Comparison of ENCODE assay signal across 20 cellular contexts in genomic region chrX:39829965-39830364, GRCh38.
"Had no signal": no experiment of that assay in that cellular context is flagged by ENCODE, and none has a peak within 500 bp of the region (broad histone marks: within the 10 kb centered on the region; RNA-seq: fewer than 3 reads in every experiment).

No MANE protein-coding gene starts in this region.

- H3K4me3 Mint-ChIP-seq: immature natural killer cell; naive B cell; nephron; stimulated activated effector memory CD8-positive, alpha-beta T cell treated with anti-CD3 and anti-CD28 coated beads, Interleukin-12 subunit alpha, Interleukin-12 subunit beta, amount 100 ng/mL, for 72 hours had no signal

- H3K36me3 ChIP-seq: colonic mucosa, esophagus squamous epithelium, gastroesophageal sphincter, tibial artery, upper lobe of left lung, uterus had no signal

- H3K27ac Mint-ChIP-seq: immature natural killer cell; stimulated activated effector memory CD8-positive, alpha-beta T cell treated with anti-CD3 and anti-CD28 coated beads, Interleukin-12 subunit alpha, Interleukin-12 subunit beta, amount 100 ng/mL, for 72 hours had no signal

- H3K4me3 ChIP-seq: colonic mucosa, esophagus squamous epithelium, gastroesophageal sphincter, lung, smooth muscle cell, tibial artery, upper lobe of left lung, uterus had no signal

- H3K9me3 ChIP-seq: colonic mucosa, esophagus squamous epithelium, gastroesophageal sphincter, uterus had no signal

- FAIRE-seq: keratinocyte had no signal

- DNase-seq: colonic mucosa; dermis blood vessel endothelial cell; esophagus squamous epithelium; foreskin fibroblast; glutamatergic neuron; immature natural killer cell; mesendoderm; naive B cell; stimulated activated CD4-positive, alpha-beta T cell treated with anti-CD3 and anti-CD28 coated beads, Interleukin-4, amount 100 ng/mL, for 1 hour; stimulated activated CD8-positive, alpha-beta memory T cell treated with anti-CD3 and anti-CD28 coated beads, Interleukin-4, amount 100 ng/mL, for 48 hours; stimulated activated naive CD8-positive, alpha-beta T cell treated with anti-CD3 and anti-CD28 coated beads, Interleukin-15, Interleukin-2, amounts not matched to agents 100 U/mL and 50 U/mL, for 24 hours; tibial artery; upper lobe of left lung; uterus had no signal

- H3K4me1 ChIP-seq: colonic mucosa, esophagus squamous epithelium, tibial artery, upper lobe of left lung, uterus had no signal

- H3K27ac ChIP-seq: colonic mucosa, tibial artery, upper lobe of left lung, uterus had no signal

- H3K36me3 Mint-ChIP-seq: immature natural killer cell; stimulated activated effector memory CD8-positive, alpha-beta T cell treated with anti-CD3 and anti-CD28 coated beads, Interleukin-12 subunit alpha, Interleukin-12 subunit beta, amount 100 ng/mL, for 72 hours had no signal

- H3K4me2 ChIP-seq: smooth muscle cell had no signal

- H3K27me3 ChIP-seq: colonic mucosa, esophagus squamous epithelium, gastroesophageal sphincter, tibial artery, upper lobe of left lung, uterus had no signal

- H3K4me1 Mint-ChIP-seq: immature natural killer cell; stimulated activated effector memory CD8-positive, alpha-beta T cell treated with anti-CD3 and anti-CD28 coated beads, Interleukin-12 subunit alpha, Interleukin-12 subunit beta, amount 100 ng/mL, for 72 hours had no signal

- ATAC-seq: stimulated activated effector memory CD8-positive, alpha-beta T cell treated with anti-CD3 and anti-CD28 coated beads, Interleukin-12 subunit alpha, Interleukin-12 subunit beta, amount 100 ng/mL, for 72 hours; stimulated activated naive CD8-positive, alpha-beta T cell treated with anti-CD3 and anti-CD28 coated beads, Interleukin-15, Interleukin-2, amounts not matched to agents 100 U/mL and 50 U/mL, for 24 hours had no signal
